In the genomic region with DNA sequence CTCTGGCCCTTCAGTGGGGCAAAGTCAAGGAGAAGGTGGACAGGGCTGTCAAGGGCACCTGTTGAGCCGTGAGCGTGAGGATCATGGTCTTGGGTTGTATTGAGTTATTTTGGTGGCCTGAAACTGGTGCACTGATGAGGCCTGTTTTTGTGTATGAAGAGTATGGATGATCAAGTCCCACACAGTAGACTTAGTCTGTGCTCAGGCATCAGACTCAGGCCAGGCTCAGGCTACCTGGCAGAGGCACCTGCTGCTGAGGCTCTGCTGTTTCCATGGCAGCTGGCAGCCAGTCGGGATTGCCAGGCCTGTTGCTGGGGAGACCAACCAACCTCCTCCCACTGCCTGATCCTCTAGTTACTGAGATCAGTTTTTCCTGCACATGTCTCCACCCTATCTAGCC, we compare ENCODE assay signal across 14 cellular contexts. TPM values are rescaled to one million over a fixed set of nuclear protein-coding genes. Genes with fewer than 3 reads are reported as not detected.
DNase-seq lines count a peak whose midpoint lies in the region; ATAC-seq and TF ChIP-seq lines count a peak whose summit lies in the region.
"Had no signal": no experiment of that assay in that cellular context is flagged by ENCODE, and none has a peak within 500 bp of the region (broad histone marks: within the 10 kb centered on the region; RNA-seq: fewer than 3 reads in every experiment).

No MANE protein-coding gene starts in this region.

- no peak overlapping the region for H3K27ac Mint-ChIP-seq in chondrocyte (ENCODE audit: unreplicated experiment)
- H3K27ac Mint-ChIP-seq: activated B cell treated with CpG ODN at 0.5 μM for 24 hours had no signal

- TF ChIP-seq CTCF in chondrocyte (IDR thresholded peaks at IDR 0.05): no peak

- H3K9me3 Mint-ChIP-seq in chondrocyte (ENCODE audit: low read depth): no peaks in the 10 kb centered on the region
- H3K9me3 Mint-ChIP-seq: activated B cell treated with CpG ODN at 0.5 μM for 24 hours, neural progenitor cell had no signal

- ATAC-seq in SK-N-SH treated with all-trans-retinoic acid at 6 μM for 48 hours: no peak
- ATAC-seq: Panc1 had no signal

- H3K4me3 Mint-ChIP-seq in chondrocyte (ENCODE audit: unreplicated experiment): no peak overlapping the region
- H3K4me3 Mint-ChIP-seq: activated B cell treated with CpG ODN at 0.5 μM for 24 hours, neural progenitor cell had no signal

- peaks cover 11% of the 10 kb centered on the region for H3K4me1 Mint-ChIP-seq in chondrocyte (ENCODE audit: low read depth)

- DNase-seq in NCI-H2029 (lab: John Stamatoyannopoulos, UW): peak; percentile 21
- no peak for DNase-seq in NCI-H2029 treated with DMSO at 0.1 percent for 48 hours (lab: John Stamatoyannopoulos, UW)
- DNase-seq in NCI-H2171 (lab: John Stamatoyannopoulos, UW): peak; percentile 62
- peak; percentile 53 for DNase-seq in chondrocyte (ENCODE audit: low spot score)
- DNase-seq in putamen (ENCODE audit: low spot score): peak; percentile 65
- DNase-seq in SIG-M5 treated with dmso at 0.1 percent for 504 hours (lab: John Stamatoyannopoulos, UW; ENCODE audit: unreplicated experiment): no peak
- DNase-seq in glomerular visceral epithelial cell (ENCODE audit: extremely low spot score): no peak
- DNase-seq: 8988T; activated B cell treated with CpG ODN at 0.5 μM for 24 hours; activated T-cell treated with anti-CD3 and anti-CD28 coated beads, Interleukin-2, amount 50 U/mL, for 1 hour; small intestine had no signal

- H3K27me3 Mint-ChIP-seq in chondrocyte (ENCODE audit: low read depth): peaks cover 49% of the 10 kb centered on the region

- H3K36me3 Mint-ChIP-seq in chondrocyte (ENCODE audit: low read depth): no peaks in the 10 kb centered on the region

TF ChIP-seq in SK-N-SH treated with all-trans-retinoic acid at 6 μM for 48 hours, 23 proteins besides CTCF, POLR2A, EP300 and RAD21:
- no peak for TF ChIP-seq ZNF70 (CRISPR knock-in tag; IDR thresholded peaks at IDR 0.05)
- TF ChIP-seq TCF4 (CRISPR knock-in tag; IDR thresholded peaks at IDR 0.05; ENCODE audit: borderline replicate concordance): no peak
- TF ChIP-seq OSR1 (CRISPR knock-in tag; IDR thresholded peaks at IDR 0.05): no peak
- TF ChIP-seq ARNTL (CRISPR knock-in tag; IDR thresholded peaks at IDR 0.05; ENCODE audit: borderline replicate concordance, low read depth): no peak
- TF ChIP-seq, protein P1, sequence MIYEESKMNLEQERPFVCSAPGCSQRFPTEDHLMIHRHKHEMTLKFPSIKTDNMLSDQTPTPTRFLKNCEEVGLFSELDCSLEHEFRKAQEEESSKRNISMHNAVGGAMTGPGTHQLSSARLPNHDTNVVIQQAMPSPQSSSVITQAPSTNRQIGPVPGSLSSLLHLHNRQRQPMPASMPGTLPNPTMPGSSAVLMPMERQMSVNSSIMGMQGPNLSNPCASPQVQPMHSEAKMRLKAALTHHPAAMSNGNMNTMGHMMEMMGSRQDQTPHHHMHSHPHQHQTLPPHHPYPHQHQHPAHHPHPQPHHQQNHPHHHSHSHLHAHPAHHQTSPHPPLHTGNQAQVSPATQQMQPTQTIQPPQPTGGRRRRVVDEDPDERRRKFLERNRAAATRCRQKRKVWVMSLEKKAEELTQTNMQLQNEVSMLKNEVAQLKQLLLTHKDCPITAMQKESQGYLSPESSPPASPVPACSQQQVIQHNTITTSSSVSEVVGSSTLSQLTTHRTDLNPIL (CRISPR knock-in tag; IDR thresholded peaks at IDR 0.05; ENCODE audit: low read depth): no peak
- no peak for TF ChIP-seq BACH2 (CRISPR knock-in tag; IDR thresholded peaks at IDR 0.05; ENCODE audit: borderline replicate concordance)
- no peak for TF ChIP-seq ZNF8 (CRISPR knock-in tag; IDR thresholded peaks at IDR 0.05)
- TF ChIP-seq GLIS3 (CRISPR knock-in tag; IDR thresholded peaks at IDR 0.05): no peak
- TF ChIP-seq RARB (CRISPR knock-in tag; IDR thresholded peaks at IDR 0.05): no peak
- no peak for TF ChIP-seq CSDC2 (CRISPR knock-in tag; IDR thresholded peaks at IDR 0.05)
- no peak for TF ChIP-seq ZFP30 (CRISPR knock-in tag; IDR thresholded peaks at IDR 0.05)
- TF ChIP-seq ISL1 (CRISPR knock-in tag; IDR thresholded peaks at IDR 0.05): no peak
- TF ChIP-seq, protein P2, sequence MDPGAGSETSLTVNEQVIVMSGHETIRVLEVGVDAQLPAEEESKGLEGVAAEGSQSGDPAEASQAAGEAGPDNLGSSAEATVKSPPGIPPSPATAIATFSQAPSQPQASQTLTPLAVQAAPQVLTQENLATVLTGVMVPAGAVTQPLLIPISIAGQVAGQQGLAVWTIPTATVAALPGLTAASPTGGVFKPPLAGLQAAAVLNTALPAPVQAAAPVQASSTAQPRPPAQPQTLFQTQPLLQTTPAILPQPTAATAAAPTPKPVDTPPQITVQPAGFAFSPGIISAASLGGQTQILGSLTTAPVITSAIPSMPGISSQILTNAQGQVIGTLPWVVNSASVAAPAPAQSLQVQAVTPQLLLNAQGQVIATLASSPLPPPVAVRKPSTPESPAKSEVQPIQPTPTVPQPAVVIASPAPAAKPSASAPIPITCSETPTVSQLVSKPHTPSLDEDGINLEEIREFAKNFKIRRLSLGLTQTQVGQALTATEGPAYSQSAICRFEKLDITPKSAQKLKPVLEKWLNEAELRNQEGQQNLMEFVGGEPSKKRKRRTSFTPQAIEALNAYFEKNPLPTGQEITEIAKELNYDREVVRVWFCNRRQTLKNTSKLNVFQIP (CRISPR knock-in tag; IDR thresholded peaks at IDR 0.05; ENCODE audit: borderline replicate concordance, low read depth): no peak
- TF ChIP-seq, protein P3, sequence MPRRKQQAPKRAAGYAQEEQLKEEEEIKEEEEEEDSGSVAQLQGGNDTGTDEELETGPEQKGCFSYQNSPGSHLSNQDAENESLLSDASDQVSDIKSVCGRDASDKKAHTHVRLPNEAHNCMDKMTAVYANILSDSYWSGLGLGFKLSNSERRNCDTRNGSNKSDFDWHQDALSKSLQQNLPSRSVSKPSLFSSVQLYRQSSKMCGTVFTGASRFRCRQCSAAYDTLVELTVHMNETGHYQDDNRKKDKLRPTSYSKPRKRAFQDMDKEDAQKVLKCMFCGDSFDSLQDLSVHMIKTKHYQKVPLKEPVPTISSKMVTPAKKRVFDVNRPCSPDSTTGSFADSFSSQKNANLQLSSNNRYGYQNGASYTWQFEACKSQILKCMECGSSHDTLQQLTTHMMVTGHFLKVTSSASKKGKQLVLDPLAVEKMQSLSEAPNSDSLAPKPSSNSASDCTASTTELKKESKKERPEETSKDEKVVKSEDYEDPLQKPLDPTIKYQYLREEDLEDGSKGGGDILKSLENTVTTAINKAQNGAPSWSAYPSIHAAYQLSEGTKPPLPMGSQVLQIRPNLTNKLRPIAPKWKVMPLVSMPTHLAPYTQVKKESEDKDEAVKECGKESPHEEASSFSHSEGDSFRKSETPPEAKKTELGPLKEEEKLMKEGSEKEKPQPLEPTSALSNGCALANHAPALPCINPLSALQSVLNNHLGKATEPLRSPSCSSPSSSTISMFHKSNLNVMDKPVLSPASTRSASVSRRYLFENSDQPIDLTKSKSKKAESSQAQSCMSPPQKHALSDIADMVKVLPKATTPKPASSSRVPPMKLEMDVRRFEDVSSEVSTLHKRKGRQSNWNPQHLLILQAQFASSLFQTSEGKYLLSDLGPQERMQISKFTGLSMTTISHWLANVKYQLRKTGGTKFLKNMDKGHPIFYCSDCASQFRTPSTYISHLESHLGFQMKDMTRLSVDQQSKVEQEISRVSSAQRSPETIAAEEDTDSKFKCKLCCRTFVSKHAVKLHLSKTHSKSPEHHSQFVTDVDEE (CRISPR knock-in tag; IDR thresholded peaks at IDR 0.05): no peak

RNA-seq across cellular contexts. Expression of a gene that starts 5.2 kb away (rescaled TPM):
- total RNA-seq in chondrocyte: 0.20 TPM in 1 of 3 replicates, not detected in the others

RNA-seq across cellular contexts. Expression of a gene that starts 5.8 kb away (rescaled TPM):
- 16.4 to 27.3 TPM (median 18.5 TPM) in 3 replicates for total RNA-seq in chondrocyte

RNA-seq across cellular contexts. Expression of a gene that starts 17.3 kb away (rescaled TPM):
- total RNA-seq in chondrocyte: 11.8 to 21.6 TPM (median 12.3 TPM) in 3 replicates

RNA-seq across cellular contexts. Expression of a gene that starts 21.8 kb away (rescaled TPM):
- total RNA-seq in chondrocyte: 5.9 to 11.8 TPM (median 9.8 TPM) in 3 replicates

Comparison
In these comparisons a context has a peak if more than half of its experiments do, and no peak if none do; other contexts are left out.
1. DNase-seq: peak in NCI-H2029 (single experiment), NCI-H2171 (single experiment), chondrocyte (single experiment) and putamen (single experiment); none in NCI-H2029 treated with DMSO at 0.1 percent for 48 hours (single experiment), SIG-M5 treated with dmso at 0.1 percent for 504 hours (single experiment) and glomerular visceral epithelial cell (single experiment).